In genomic region chr19:48633148-48634035, GRCh38 we compare ENCODE assay signal across 7 cellular contexts. TPM values are rescaled to one million over a fixed set of nuclear protein-coding genes. Genes with fewer than 3 reads are reported as not detected.
DNase-seq lines count a peak whose midpoint lies in the region; ATAC-seq, FAIRE-seq and TF ChIP-seq lines count a peak whose summit lies in the region.

No MANE protein-coding gene starts in this region.

- H4K20me1 ChIP-seq in keratinocyte (ENCODE audit: control insufficient read depth, extremely low read depth, insufficient read depth, low read length) = no peaks in the 10 kb centered on the region

- peaks cover 15% of the 10 kb centered on the region for H3K27me3 ChIP-seq in HUES64 (ENCODE audit: insufficient read depth, low read length)
- H3K27me3 ChIP-seq in keratinocyte (ENCODE audit: control insufficient read depth, extremely low read depth, insufficient read depth, low read length) = no peaks in the 10 kb centered on the region
- H3K27me3 ChIP-seq in suprapubic skin = no peaks in the 10 kb centered on the region

- peaks cover 13% of the 10 kb centered on the region for H3K36me3 Mint-ChIP-seq in activated CD8-positive, alpha-beta T cell treated with anti-CD3 and anti-CD28 coated beads, Interleukin-2, amount 10 ng/mL, durations not matched to agents 7 days and 5 days (ENCODE audit: low read depth)

- peaks cover 49% of the 10 kb centered on the region for H3K4me1 Mint-ChIP-seq in activated CD8-positive, alpha-beta T cell treated with anti-CD3 and anti-CD28 coated beads, Interleukin-2, amount 10 ng/mL, durations not matched to agents 7 days and 5 days (ENCODE audit: low read depth)

- peaks cover 7% of the 10 kb centered on the region for H3K4me1 ChIP-seq in HUES64 (ENCODE audit: insufficient read depth, low read length)
- H3K4me1 ChIP-seq in keratinocyte (ENCODE audit: control insufficient read depth, extremely low read depth, insufficient read depth, low read length) = peaks cover 47% of the 10 kb centered on the region
- peaks cover 72% of the 10 kb centered on the region for H3K4me1 ChIP-seq in suprapubic skin

- dilution Hi-C loops in keratinocyte (cut with MboI; ENCODE audit: extremely low pct_ligation_motif_present, low sequenced_read_pairs) = no loop called here

- no peak overlapping the region for H3K9ac ChIP-seq in HUES64 (ENCODE audit: low read depth, low read length)
- H3K9ac ChIP-seq in keratinocyte (ENCODE audit: control insufficient read depth, extremely low read depth, insufficient read depth, low read length) = no peak overlapping the region

- no peaks in the 10 kb centered on the region for H3K27me3 Mint-ChIP-seq in activated CD8-positive, alpha-beta T cell treated with anti-CD3 and anti-CD28 coated beads, Interleukin-2, amount 10 ng/mL, durations not matched to agents 7 days and 5 days (ENCODE audit: low read depth)

- no peak overlapping the region for H3K4me3 ChIP-seq in HUES64 (ENCODE audit: low read length)
- no peak overlapping the region for H3K4me3 ChIP-seq in keratinocyte (ENCODE audit: control insufficient read depth in 2 of 3, extremely low read depth in 1 of 3, insufficient read depth in 2 of 3, low read depth in 1 of 3, low read length in 3 of 3)
- H3K4me3 ChIP-seq in suprapubic skin = peak overlapping the region; percentile 82

- H3K9me3 ChIP-seq in HUES64 (ENCODE audit: insufficient read depth, low read depth, low read length) (no peaks in the 10 kb centered on the region), keratinocyte (ENCODE audit: control insufficient read depth, low read depth, low read length) (no peaks in the 10 kb centered on the region), suprapubic skin (no peaks in the 10 kb centered on the region)

- no peak for TF ChIP-seq POLR2A in suprapubic skin (IDR thresholded peaks at IDR 0.05)

- H3K4me2 ChIP-seq in keratinocyte (ENCODE audit: control insufficient read depth, extremely low read depth, insufficient read depth, low read depth, low read length) = peak overlapping the region; percentile 77

- H3K4me3 Mint-ChIP-seq in activated CD8-positive, alpha-beta T cell treated with anti-CD3 and anti-CD28 coated beads, Interleukin-2, amount 10 ng/mL, durations not matched to agents 7 days and 5 days = peak overlapping the region; percentile 75

- H3K9me3 Mint-ChIP-seq in activated CD8-positive, alpha-beta T cell treated with anti-CD3 and anti-CD28 coated beads, Interleukin-2, amount 10 ng/mL, durations not matched to agents 7 days and 5 days (ENCODE audit: insufficient read depth) = no peaks in the 10 kb centered on the region

- H3K9me1 ChIP-seq in keratinocyte (ENCODE audit: control insufficient read depth, extremely low read depth, insufficient read depth, low read length) = no peaks in the 10 kb centered on the region

- no peaks in the 10 kb centered on the region for H3K79me2 ChIP-seq in keratinocyte (ENCODE audit: control insufficient read depth, insufficient read depth, low read length)

- WGBS in HUES64 = 91% methylated on average over 21 of the region's 22 CpGs
- WGBS in suprapubic skin = 62% methylated on average over 21 of the region's 22 CpGs

- peak overlapping the region; percentile 46; the same call in 1 of the 2 replicates for H3K27ac ChIP-seq in HUES64 (ENCODE audit: low read depth, low read length)
- peak overlapping the region; percentile 56 for H3K27ac ChIP-seq in keratinocyte (ENCODE audit: control insufficient read depth, insufficient read depth, low read length)
- H3K27ac ChIP-seq in suprapubic skin = peak overlapping the region; percentile 94

- CTCF ChIA-PET in activated CD8-positive, alpha-beta T cell treated with anti-CD3 and anti-CD28 coated beads, Interleukin-2, amount 10 ng/mL, durations not matched to agents 7 days and 5 days (lab: Charles Lee) = interaction anchor here (0.6 to 2.0 kb wide), 8 partner anchors 9 to 128 kb away, joined by 3 to 9 read pairs (median 4); partner anchors contain the start of genes CA11, RPL18 and SPHK2

- FAIRE-seq in keratinocyte (lab: Jason Lieb, UNC) = peak; percentile 44

- TF ChIP-seq EP300 in suprapubic skin (IDR thresholded peaks at IDR 0.05) = no peak

- peak overlapping the region; percentile 39 for H3K27ac Mint-ChIP-seq in activated CD8-positive, alpha-beta T cell treated with anti-CD3 and anti-CD28 coated beads, Interleukin-2, amount 10 ng/mL, durations not matched to agents 7 days and 5 days

- DNase-seq in activated CD8-positive, alpha-beta T cell treated with anti-CD3 and anti-CD28 coated beads, Interleukin-2, amount 10 ng/mL, durations not matched to agents 7 days and 5 days = no peak
- DNase-seq in keratinocyte (ENCODE audit: low read depth, low spot score) (no peak), suprapubic skin (ENCODE audit: low spot score in 2 of 2) (peak in 1 of 2 donors; percentile 72), CD1c-positive myeloid dendritic cell (ENCODE audit: extremely low spot score) (no peak), COLO829 (ENCODE audit: low spot score) (no peak)
- DNase-seq in activated CD4-positive, alpha-beta T cell treated with anti-CD3 and anti-CD28 coated beads, Interleukin-2, amount 50 U/mL, for 4 hours = no peak

- ATAC-seq in activated CD8-positive, alpha-beta T cell treated with anti-CD3 and anti-CD28 coated beads, Interleukin-2, amount 10 ng/mL, durations not matched to agents 7 days and 5 days = no peak

- POLR2A ChIA-PET in activated CD8-positive, alpha-beta T cell treated with anti-CD3 and anti-CD28 coated beads, Interleukin-2, amount 10 ng/mL, durations not matched to agents 7 days and 5 days (lab: Charles Lee) = interaction anchor here (0.8 to 1.0 kb wide), 5 partner anchors 10 to 15 kb away, joined by 3 to 7 read pairs (median 3); partner anchors contain the start of genes CA11, RPL18 and SPHK2

- TF ChIP-seq CTCF in keratinocyte (optimal IDR thresholded peaks at IDR 0.05 in 1 of 3, IDR thresholded peaks at IDR 0.05 in 1 of 3, conservative IDR thresholded peaks at IDR 0.05 in 1 of 3; ENCODE audit: extremely low read depth in 1 of 3, insufficient read depth in 2 of 3, low read length in 3 of 3) (peak in 1 of 3 experiments; percentile 5), suprapubic skin (IDR thresholded peaks at IDR 0.05) (no peak)

- H3K36me3 ChIP-seq in HUES64 (ENCODE audit: insufficient read depth, low read length) = 0 out of 2 replicates have a peak, but pooled peaks cover 2% of the 10 kb centered on the region
- H3K36me3 ChIP-seq in keratinocyte (ENCODE audit: control insufficient read depth in 2 of 2, extremely low read depth in 1 of 2, insufficient read depth in 2 of 2, low read length in 2 of 2) = no peaks in the 10 kb centered on the region
- H3K36me3 ChIP-seq in suprapubic skin = peaks cover 11% of the 10 kb centered on the region

- H2AFZ ChIP-seq in keratinocyte (ENCODE audit: control insufficient read depth, low read length) = no peak overlapping the region

RNA-seq across cellular contexts. Expression of gene DBP, which starts 3.8 kb away (rescaled TPM):
- 5.3 TPM for polyA plus RNA-seq in HUES64 (2013, experiment 1 of 2)
- 5.3 TPM for polyA plus RNA-seq in HUES64 (2013, experiment 2 of 2)
- 10 to 100 TPM; 17.3 to 18.3 TPM for total RNA-seq in activated CD8-positive, alpha-beta T cell treated with anti-CD3 and anti-CD28 coated beads, Interleukin-2, amount 10 ng/mL, durations not matched to agents 7 days and 5 days
- polyA plus RNA-seq in keratinocyte = 0.79 to 2.0 TPM (median 1.0 TPM) in 3 replicates
- 19.6 TPM for polyA plus RNA-seq in keratinocyte (2011; ENCODE audit: low read depth)
- 0.47 and 1.4 TPM in 2 replicates for polyA plus RNA-seq in keratinocyte (2011; cell fraction: cytosol; rRNA removed)
- 1.0 and 1.6 TPM in 2 replicates for polyA plus RNA-seq in keratinocyte (2011; cell fraction: nucleus; rRNA removed)
- 1.7 and 10.8 TPM in 2 replicates for polyA plus RNA-seq in keratinocyte (2012; ENCODE audit: low replicate concordance)
- 0.53 to 2.1 TPM (median 1.0 TPM) in 3 replicates for polyA minus RNA-seq in keratinocyte
- polyA minus RNA-seq in keratinocyte (2011; cell fraction: cytosol; rRNA and poly(A)+ RNA removed) = 2.9 TPM
- 0.42 and 1.3 TPM in 2 replicates for polyA minus RNA-seq in keratinocyte (2011; cell fraction: nucleus; rRNA and poly(A)+ RNA removed)
- total RNA-seq in suprapubic skin = 10 to 100 TPM; 11.2 to 22.3 (median 17.8) TPM

RNA-seq across cellular contexts. Expression of gene CA11, which starts 12.6 kb away (rescaled TPM):
- 61.6 TPM for polyA plus RNA-seq in HUES64 (2013, experiment 1 of 2)
- polyA plus RNA-seq in HUES64 (2013, experiment 2 of 2) = 56.1 TPM
- 1 to 10 TPM; 5.2 to 6.3 TPM for total RNA-seq in activated CD8-positive, alpha-beta T cell treated with anti-CD3 and anti-CD28 coated beads, Interleukin-2, amount 10 ng/mL, durations not matched to agents 7 days and 5 days
- 1.6 to 3.9 TPM (median 1.7 TPM) in 3 replicates for polyA plus RNA-seq in keratinocyte
- 1.6 TPM for polyA plus RNA-seq in keratinocyte (2011; ENCODE audit: low read depth)
- 2.2 and 3.1 TPM in 2 replicates for polyA plus RNA-seq in keratinocyte (2011; cell fraction: cytosol; rRNA removed)
- 2.3 and 3.2 TPM in 2 replicates for polyA plus RNA-seq in keratinocyte (2011; cell fraction: nucleus; rRNA removed)
- 7.9 and 10.6 TPM in 2 replicates for polyA plus RNA-seq in keratinocyte (2012; ENCODE audit: low replicate concordance)
- polyA minus RNA-seq in keratinocyte = 0.64 to 4.7 TPM (median 2.9 TPM) in 3 replicates
- 3.1 TPM for polyA minus RNA-seq in keratinocyte (2011; cell fraction: cytosol; rRNA and poly(A)+ RNA removed)
- polyA minus RNA-seq in keratinocyte (2011; cell fraction: nucleus; rRNA and poly(A)+ RNA removed) = 1.8 and 5.6 TPM in 2 replicates
- total RNA-seq in suprapubic skin = 10 to 100 TPM in 2 of 4 donors, 1 to 10 TPM in 2; 8.8 to 11.0 (median 9.7) TPM

RNA-seq across cellular contexts. Expression of gene SPHK2, which starts 14.1 kb away (rescaled TPM):
- 34.3 TPM for polyA plus RNA-seq in HUES64 (2013, experiment 1 of 2)
- polyA plus RNA-seq in HUES64 (2013, experiment 2 of 2) = 32.1 TPM
- total RNA-seq in activated CD8-positive, alpha-beta T cell treated with anti-CD3 and anti-CD28 coated beads, Interleukin-2, amount 10 ng/mL, durations not matched to agents 7 days and 5 days = 10 to 100 TPM; 33.0 to 33.1 TPM
- 2.8 to 3.8 TPM (median 3.4 TPM) in 3 replicates for polyA plus RNA-seq in keratinocyte
- 1.1 TPM for polyA plus RNA-seq in keratinocyte (2011; ENCODE audit: low read depth)
- 1.6 and 4.5 TPM in 2 replicates for polyA plus RNA-seq in keratinocyte (2011; cell fraction: cytosol; rRNA removed)
- polyA plus RNA-seq in keratinocyte (2011; cell fraction: nucleus; rRNA removed) = 8.2 and 10.9 TPM in 2 replicates
- 2.2 and 6.7 TPM in 2 replicates for polyA plus RNA-seq in keratinocyte (2012; ENCODE audit: low replicate concordance)
- 4.0 to 7.1 TPM (median 4.4 TPM) in 3 replicates for polyA minus RNA-seq in keratinocyte
- 5.8 TPM for polyA minus RNA-seq in keratinocyte (2011; cell fraction: cytosol; rRNA and poly(A)+ RNA removed)
- 5.1 and 5.2 TPM in 2 replicates for polyA minus RNA-seq in keratinocyte (2011; cell fraction: nucleus; rRNA and poly(A)+ RNA removed)
- 1 to 10 TPM; 3.9 to 9.9 (median 5.6) TPM for total RNA-seq in suprapubic skin

RNA-seq across cellular contexts. Expression of gene RPL18, which starts 14.4 kb away (rescaled TPM):
- 1,104 TPM for polyA plus RNA-seq in HUES64 (2013, experiment 1 of 2)
- 1,173 TPM for polyA plus RNA-seq in HUES64 (2013, experiment 2 of 2)
- 1,000 to 10,000 TPM; 1,371 to 1,433 TPM for total RNA-seq in activated CD8-positive, alpha-beta T cell treated with anti-CD3 and anti-CD28 coated beads, Interleukin-2, amount 10 ng/mL, durations not matched to agents 7 days and 5 days
- polyA plus RNA-seq in keratinocyte = 1,010 to 1,534 TPM (median 1,015 TPM) in 3 replicates
- polyA plus RNA-seq in keratinocyte (2011; ENCODE audit: low read depth) = 166 TPM
- 744 and 1,244 TPM in 2 replicates for polyA plus RNA-seq in keratinocyte (2011; cell fraction: cytosol; rRNA removed)
- polyA plus RNA-seq in keratinocyte (2011; cell fraction: nucleus; rRNA removed) = 365 and 473 TPM in 2 replicates
- 1,466 and 2,372 TPM in 2 replicates for polyA plus RNA-seq in keratinocyte (2012; ENCODE audit: low replicate concordance)
- 491 to 622 TPM (median 599 TPM) in 3 replicates for polyA minus RNA-seq in keratinocyte
- polyA minus RNA-seq in keratinocyte (2011; cell fraction: cytosol; rRNA and poly(A)+ RNA removed) = 1,163 TPM
- 177 and 212 TPM in 2 replicates for polyA minus RNA-seq in keratinocyte (2011; cell fraction: nucleus; rRNA and poly(A)+ RNA removed)
- 1,000 to 10,000 TPM; 2,067 to 3,423 (median 3,271) TPM for total RNA-seq in suprapubic skin

RNA-seq across cellular contexts. Expression of gene FAM83E, which starts 18.5 kb away (rescaled TPM):
- 1.1 TPM for polyA plus RNA-seq in HUES64 (2013, experiment 1 of 2)
- polyA plus RNA-seq in HUES64 (2013, experiment 2 of 2) = 1.3 TPM
- 1 to 10 TPM; 1.7 to 2.3 TPM for total RNA-seq in activated CD8-positive, alpha-beta T cell treated with anti-CD3 and anti-CD28 coated beads, Interleukin-2, amount 10 ng/mL, durations not matched to agents 7 days and 5 days
- 0.06 to 0.31 TPM (median 0.17 TPM) in 3 replicates for polyA plus RNA-seq in keratinocyte
- polyA plus RNA-seq in keratinocyte (2011; ENCODE audit: low read depth) = 0.56 TPM
- polyA plus RNA-seq in keratinocyte (2011; cell fraction: cytosol; rRNA removed) = 0.10 TPM in 1 of 2 replicates, not detected in the other
- 0.31 and 0.47 TPM in 2 replicates for polyA plus RNA-seq in keratinocyte (2011; cell fraction: nucleus; rRNA removed)
- 0.32 and 0.85 TPM in 2 replicates for polyA plus RNA-seq in keratinocyte (2012; ENCODE audit: low replicate concordance)
- 2.7 TPM in 1 of 3 replicates, not detected in the others for polyA minus RNA-seq in keratinocyte
- not detected for polyA minus RNA-seq in keratinocyte (2011; cell fraction: cytosol; rRNA and poly(A)+ RNA removed)
- 0.84 and 0.93 TPM in 2 replicates for polyA minus RNA-seq in keratinocyte (2011; cell fraction: nucleus; rRNA and poly(A)+ RNA removed)
- total RNA-seq in suprapubic skin = 1 to 10 TPM in 2 of 4 donors, under 1 TPM in 2; 0.87 to 5.1 (median 1.1) TPM
